In genomic region chr9:79572891-79573696, GRCh38 we compare ENCODE assay signal across 8 cellular contexts. TPM values are rescaled to one million over a fixed set of nuclear protein-coding genes. Genes with fewer than 3 reads are reported as not detected.
DNase-seq lines count a peak whose midpoint lies in the region; ATAC-seq and TF ChIP-seq lines count a peak whose summit lies in the region.

No MANE protein-coding gene starts in this region.

- no peaks in the 10 kb centered on the region for H3K79me2 ChIP-seq in KMS-11 (ENCODE audit: insufficient read depth, low read depth)

- no peak for ATAC-seq in CD4-positive, CD25-positive, alpha-beta regulatory T cell (ENCODE audit: low read depth in 2 of 2)
- no peak for ATAC-seq in HG03095 (IDR thresholded peaks at IDR 0.05; ENCODE audit: unreplicated experiment)

- no peak for TF ChIP-seq CTCF in KMS-11 (conservative IDR thresholded peaks at IDR 0.05; ENCODE audit: low read depth, low read length)
- no peak for TF ChIP-seq CTCF in epithelial cell of proximal tubule (conservative IDR thresholded peaks at IDR 0.05; ENCODE audit: low read depth, low read length)

- peaks cover 16 to 50% (median 39%) of the 10 kb centered on the region in 4 donors for H3K4me1 Mint-ChIP-seq in CD4-positive, CD25-positive, alpha-beta regulatory T cell

- no peaks in the 10 kb centered on the region for H3K9me3 Mint-ChIP-seq in CD4-positive, CD25-positive, alpha-beta regulatory T cell

- H3K9me3 ChIP-seq in CD4-positive, CD25-positive, alpha-beta regulatory T cell (ENCODE audit: control insufficient read depth in 2 of 2, low read length in 2 of 2): no peaks in the 10 kb centered on the region
- H3K9me3 ChIP-seq in subcutaneous abdominal adipose tissue (ENCODE audit: control insufficient read depth in 5 of 5, low read length in 5 of 5): no peaks in the 10 kb centered on the region

- H3K27me3 ChIP-seq in CD4-positive, CD25-positive, alpha-beta regulatory T cell (ENCODE audit: control insufficient read depth, insufficient read depth, low read length): peaks cover 8% of the 10 kb centered on the region
- peaks cover 5% of the 10 kb centered on the region; the same call in 1 of the 2 replicates for H3K27me3 ChIP-seq in KMS-11 (ENCODE audit: insufficient read depth, low read depth)
- H3K27me3 ChIP-seq in subcutaneous abdominal adipose tissue (ENCODE audit: control insufficient read depth in 5 of 5, insufficient read depth in 4 of 5, low read length in 5 of 5): peaks cover 0 to 8% (median 6%) of the 10 kb centered on the region in 5 donors

- H3K36me3 Mint-ChIP-seq in CD4-positive, CD25-positive, alpha-beta regulatory T cell: peaks cover 4% of the 10 kb centered on the region

- H3K27ac Mint-ChIP-seq in CD4-positive, CD25-positive, alpha-beta regulatory T cell: peak overlapping the region; percentile 94 to 97 (median 96)

- peak overlapping the region; percentile 60 for H3K4me2 ChIP-seq in KMS-11

- peak overlapping the region in 3 of 4 donors; percentile 95 to 97 (median 95) for H3K4me3 Mint-ChIP-seq in CD4-positive, CD25-positive, alpha-beta regulatory T cell

- peak overlapping the region; percentile 30; the same call in 1 of the 2 replicates for H3K9ac ChIP-seq in KMS-11
- H3K9ac ChIP-seq in subcutaneous abdominal adipose tissue (ENCODE audit: low read length in 5 of 5): peak overlapping the region in 4 of 5 donors; percentile 51 to 74 (median 70)

- DNase-seq in CD4-positive, CD25-positive, alpha-beta regulatory T cell: peak; percentile 64 to 72 (median 65)
- DNase-seq in activated T-cell treated with anti-CD3 and anti-CD28 coated beads for 24 hours (ENCODE audit: low read depth) (peak; percentile 34), epithelial cell of proximal tubule (ENCODE audit: low read depth) (no peak), myocyte (ENCODE audit: low read depth) (peak; percentile 41), A172 (ENCODE audit: low spot score) (no peak)

- peaks cover 2% of the 10 kb centered on the region for H3K36me3 ChIP-seq in CD4-positive, CD25-positive, alpha-beta regulatory T cell (ENCODE audit: control insufficient read depth, insufficient read depth, low read length)
- no peaks in the 10 kb centered on the region for H3K36me3 ChIP-seq in KMS-11 (ENCODE audit: insufficient read depth)
- no peaks in the 10 kb centered on the region for H3K36me3 ChIP-seq in subcutaneous abdominal adipose tissue (ENCODE audit: control insufficient read depth in 5 of 5, insufficient read depth in 5 of 5, low read length in 5 of 5)

- no peaks in the 10 kb centered on the region for H4K20me1 ChIP-seq in KMS-11 (ENCODE audit: insufficient read depth)

- H2AFZ ChIP-seq in KMS-11 (ENCODE audit: low read depth): peak overlapping the region; percentile 78

- H3K27ac ChIP-seq in CD4-positive, CD25-positive, alpha-beta regulatory T cell (ENCODE audit: insufficient read depth, low read length, poor library complexity, severe bottlenecking): peak overlapping the region; percentile 86
- H3K27ac ChIP-seq in KMS-11 (no peak overlapping the region), subcutaneous abdominal adipose tissue (ENCODE audit: low read depth, low read length) (peak overlapping the region; percentile 48)

- H3K4me1 ChIP-seq in CD4-positive, CD25-positive, alpha-beta regulatory T cell (ENCODE audit: control insufficient read depth, insufficient read depth, low read length, poor library complexity, severe bottlenecking): peaks cover 42% of the 10 kb centered on the region
- H3K4me1 ChIP-seq in KMS-11 (ENCODE audit: low read depth, poor library complexity, severe bottlenecking) (peaks cover 8% of the 10 kb centered on the region), subcutaneous abdominal adipose tissue (ENCODE audit: control insufficient read depth in 5 of 5, insufficient read depth in 5 of 5, low read length in 5 of 5) (peaks cover 0 to 32% (median 20%) of the 10 kb centered on the region in 5 donors)

- H3K4me3 ChIP-seq in CD4-positive, CD25-positive, alpha-beta regulatory T cell (ENCODE audit: low read depth, low read length): peak overlapping the region; percentile 96
- H3K4me3 ChIP-seq in KMS-11 (IDR thresholded peaks at IDR 0.05; ENCODE audit: insufficient read depth, low read depth, low read length) (no peak overlapping the region), epithelial cell of proximal tubule (ENCODE audit: low read depth, low read length) (peak overlapping the region; percentile 72), subcutaneous abdominal adipose tissue (ENCODE audit: low read depth in 1 of 5, low read length in 5 of 5) (peak overlapping the region; percentile 72 to 88 (median 78))

- peaks cover 5% of the 10 kb centered on the region for H3K27me3 Mint-ChIP-seq in CD4-positive, CD25-positive, alpha-beta regulatory T cell

RNA-seq across cellular contexts. Expression of gene TLE4, which starts 1.3 kb away (rescaled TPM):
- 127 TPM for total RNA-seq in CD4-positive, CD25-positive, alpha-beta regulatory T cell
- polyA plus RNA-seq in CD4-positive, CD25-positive, alpha-beta regulatory T cell: 10 to 100 TPM; 16.2 to 30.1 (median 21.8) TPM
- total RNA-seq in epithelial cell of proximal tubule (16.3 and 16.8 TPM in 2 replicates), myocyte (64.1 and 98.3 TPM in 2 replicates)
- polyA plus RNA-seq in myocyte (2012): 39.9 TPM
- total RNA-seq in A172 (2014; rRNA removed; shearing (Covaris generic)): 337 and 363 TPM in 2 replicates

Comparison
In these comparisons a context has a peak if more than half of its experiments do, and no peak if none do; other contexts are left out.
1. DNase-seq: peak in CD4-positive, CD25-positive, alpha-beta regulatory T cell (3 of 3), activated T-cell treated with anti-CD3 and anti-CD28 coated beads for 24 hours (single experiment) and myocyte (single experiment); none in epithelial cell of proximal tubule (single experiment) and A172 (single experiment).